8 cellular contexts compared by ENCODE assay signal in the genomic region with DNA sequence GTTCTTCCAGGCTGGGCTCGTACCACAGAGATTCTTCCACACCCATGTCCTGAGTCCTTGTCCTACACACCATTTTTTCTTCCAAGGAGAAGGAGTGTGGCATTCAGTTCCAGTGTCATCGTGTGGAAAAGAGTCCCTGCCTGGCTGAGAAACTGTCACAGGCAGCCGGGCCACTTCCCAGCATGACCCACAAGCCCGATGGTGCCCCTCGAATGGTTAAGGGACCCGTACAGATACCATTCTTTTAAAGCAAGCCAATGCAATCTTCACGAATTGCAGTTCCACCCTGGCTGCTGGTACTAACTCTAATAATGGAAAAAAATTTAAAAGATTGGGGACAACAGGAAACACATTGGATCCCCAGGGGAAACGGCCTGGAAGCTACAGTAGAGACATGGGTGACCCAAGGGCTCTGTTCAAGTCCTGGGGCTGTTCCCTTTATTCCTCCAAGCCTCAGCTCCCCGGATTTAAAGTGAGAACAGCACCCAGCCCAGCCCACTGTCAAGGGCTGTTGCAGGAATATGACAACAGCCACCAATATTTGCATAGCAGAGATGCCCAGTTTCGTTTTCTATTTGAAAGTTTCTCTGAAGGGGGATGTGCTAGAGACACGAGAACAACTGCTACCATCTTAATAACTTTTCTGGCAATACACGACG.
DNase-seq lines count a peak whose midpoint lies in the region; ATAC-seq, FAIRE-seq and TF ChIP-seq lines count a peak whose summit lies in the region.

No MANE protein-coding gene starts in this region.

- intact Hi-C loops in colonic mucosa (cut with DNase I) = no loop called here

- ATAC-seq in A549 (no peak), GM18511 (IDR thresholded peaks at IDR 0.05; ENCODE audit: unreplicated experiment) (peak; percentile 74), HG03135 (IDR thresholded peaks at IDR 0.05; ENCODE audit: unreplicated experiment) (peak; percentile 59), HG02840 (IDR thresholded peaks at IDR 0.05; ENCODE audit: low FRiP score, unreplicated experiment) (no peak)

- FAIRE-seq in A549 (lab: Jason Lieb, UNC) (no peak), RCC 7860 (lab: Jason Lieb, UNC) (peak; percentile 80)

- no peak for TF ChIP-seq RAD21 in A549 (conservative IDR thresholded peaks at IDR 0.05 in 1 of 2, IDR thresholded peaks at IDR 0.05 in 1 of 2)

- 35% methylated on average over 13 of the region's 13 CpGs for WGBS in A549 (ENCODE audit: missing lambda C conversion rate)

- peaks cover 33% of the 10 kb centered on the region for H3K4me1 ChIP-seq in A549
- peaks cover 6% of the 10 kb centered on the region for H3K4me1 ChIP-seq in colonic mucosa
- H3K4me1 ChIP-seq in mucosa of stomach (ENCODE audit: control insufficient read depth, insufficient read depth, low read length) = peaks cover 71% of the 10 kb centered on the region

- no peak for TF ChIP-seq POLR2A in A549 (IDR thresholded peaks at IDR 0.05; ENCODE audit: low read length)

- peak overlapping the region; percentile 58 to 70 for H3K9ac ChIP-seq in colonic mucosa (ENCODE audit: low read depth in 2 of 2, low read length in 2 of 2)
- peak overlapping the region; percentile 80 for H3K9ac ChIP-seq in mucosa of stomach (ENCODE audit: low read length)

- peak overlapping the region; percentile 92 for H3K4me2 ChIP-seq in A549

- TF ChIP-seq CTCF in A549 (IDR thresholded peaks at IDR 0.05) (no peak), colonic mucosa (IDR thresholded peaks at IDR 0.05) (no peak)

- DNase-seq in A549 (ENCODE audit: low read depth in 1 of 2, low spot score in 1 of 2) (no peak), RCC 7860 (ENCODE audit: low spot score) (peak; percentile 62), colonic mucosa (no peak), OCI-M2 (lab: John Stamatoyannopoulos, UW; ENCODE audit: unreplicated experiment) (no peak)

- H3K4me3 ChIP-seq in A549 = no peak overlapping the region
- H3K4me3 ChIP-seq in colonic mucosa = no peak overlapping the region
- no peak overlapping the region for H3K4me3 ChIP-seq in mucosa of stomach (ENCODE audit: low read length)

- H3K27ac ChIP-seq in A549 (peak overlapping the region; percentile 99; a peak in 5 of 6 replicates), colonic mucosa (peak overlapping the region; percentile 96)

- CTCF ChIA-PET in A549 (lab: Yijun Ruan, JAX) = interaction anchor here (1.3 kb wide), 1 partner anchor 45 kb away, joined by 3 read pairs; no protein-coding TSS in a partner anchor

- H3K27me3 ChIP-seq in colonic mucosa = no peaks in the 10 kb centered on the region
- H3K27me3 ChIP-seq in mucosa of stomach (ENCODE audit: control insufficient read depth, insufficient read depth, low read length) = no peaks in the 10 kb centered on the region

- no peak for TF ChIP-seq EP300 in A549 (IDR thresholded peaks at IDR 0.05)

- H3K9me3 ChIP-seq in A549 (no peaks in the 10 kb centered on the region), colonic mucosa (no peaks in the 10 kb centered on the region), mucosa of stomach (ENCODE audit: control insufficient read depth, low read length) (no peaks in the 10 kb centered on the region)

- H3K36me3 ChIP-seq in colonic mucosa (no peaks in the 10 kb centered on the region), mucosa of stomach (ENCODE audit: control insufficient read depth, insufficient read depth, low read length) (peaks cover 3% of the 10 kb centered on the region)

- POLR2A ChIA-PET in A549 (lab: Yijun Ruan, JAX) = no interaction called here

TF ChIP-seq in A549, 52 proteins besides CTCF, POLR2A, EP300 and RAD21:
- TF ChIP-seq MYC (IDR thresholded peaks at IDR 0.05; ENCODE audit: borderline replicate concordance, low read length) (no peak), HEYL (CRISPR knock-in tag; IDR thresholded peaks at IDR 0.05) (no peak), JUN (IDR thresholded peaks at IDR 0.05) (no peak), FOXS1 (CRISPR knock-in tag; IDR thresholded peaks at IDR 0.05) (no peak), SREBF2 (IDR thresholded peaks at IDR 0.05) (no peak), TFCP2L1 (CRISPR knock-in tag; IDR thresholded peaks at IDR 0.05) (no peak), RFX5 (IDR thresholded peaks at IDR 0.05) (no peak), ZFP36 (IDR thresholded peaks at IDR 0.05; ENCODE audit: borderline replicate concordance, partially characterized antibody) (no peak), HOXA7 (CRISPR knock-in tag; IDR thresholded peaks at IDR 0.05) (no peak), CBX8 (IDR thresholded peaks at IDR 0.05) (no peak), NPAS2 (CRISPR knock-in tag; IDR thresholded peaks at IDR 0.05; ENCODE audit: borderline replicate concordance) (no peak), EHF (CRISPR knock-in tag; IDR thresholded peaks at IDR 0.05) (no peak), MAFK (IDR thresholded peaks at IDR 0.05; ENCODE audit: partially characterized antibody) (no peak), CEBPB (IDR thresholded peaks at IDR 0.05) (no peak), GATA3 (IDR thresholded peaks at IDR 0.05; ENCODE audit: borderline replicate concordance) (no peak), CHD4 (IDR thresholded peaks at IDR 0.05; ENCODE audit: borderline replicate concordance) (no peak), NR3C1 (IDR thresholded peaks at IDR 0.05) (no peak), HOXB5 (CRISPR knock-in tag; IDR thresholded peaks at IDR 0.05) (no peak)
- TF ChIP-seq, protein P1, sequence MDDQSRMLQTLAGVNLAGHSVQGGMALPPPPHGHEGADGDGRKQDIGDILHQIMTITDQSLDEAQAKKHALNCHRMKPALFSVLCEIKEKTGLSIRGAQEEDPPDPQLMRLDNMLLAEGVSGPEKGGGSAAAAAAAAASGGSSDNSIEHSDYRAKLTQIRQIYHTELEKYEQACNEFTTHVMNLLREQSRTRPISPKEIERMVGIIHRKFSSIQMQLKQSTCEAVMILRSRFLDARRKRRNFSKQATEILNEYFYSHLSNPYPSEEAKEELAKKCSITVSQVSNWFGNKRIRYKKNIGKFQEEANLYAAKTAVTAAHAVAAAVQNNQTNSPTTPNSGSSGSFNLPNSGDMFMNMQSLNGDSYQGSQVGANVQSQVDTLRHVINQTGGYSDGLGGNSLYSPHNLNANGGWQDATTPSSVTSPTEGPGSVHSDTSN (IDR thresholded peaks at IDR 0.05) = no peak
- TF ChIP-seq, protein P2, sequence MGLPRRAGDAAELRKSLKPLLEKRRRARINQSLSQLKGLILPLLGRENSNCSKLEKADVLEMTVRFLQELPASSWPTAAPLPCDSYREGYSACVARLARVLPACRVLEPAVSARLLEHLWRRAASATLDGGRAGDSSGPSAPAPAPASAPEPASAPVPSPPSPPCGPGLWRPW (IDR thresholded peaks at IDR 0.05) = no peak

Comparison
In these comparisons a context has a peak if more than half of its experiments do, and no peak if none do; other contexts are left out.
1. ATAC-seq: peak in GM18511 (single experiment) and HG03135 (single experiment); none in A549 (0 of 2) and HG02840 (single experiment).